Comparison of ENCODE assay signal across 1 cellular context in genomic region chr17:74245818-74246204, GRCh38.
TF ChIP-seq lines count a peak whose summit lies in the region.

No MANE protein-coding gene starts in this region.

TF ChIP-seq in HepG2, 621 proteins besides CTCF, POLR2A, EP300 and RAD21:
- TF ChIP-seq ZSCAN22 (CRISPR knock-in tag; IDR thresholded peaks at IDR 0.05) (no peak), SMAD3 (CRISPR knock-in tag; IDR thresholded peaks at IDR 0.05) (no peak), ZNF281 (CRISPR knock-in tag; IDR thresholded peaks at IDR 0.05; ENCODE audit: borderline replicate concordance) (no peak), ZNF792 (CRISPR knock-in tag; IDR thresholded peaks at IDR 0.05) (no peak), EEA1 (CRISPR knock-in tag; IDR thresholded peaks at IDR 0.05; ENCODE audit: borderline replicate concordance) (no peak), ZNF484 (CRISPR knock-in tag; IDR thresholded peaks at IDR 0.05; ENCODE audit: borderline replicate concordance, low read depth) (no peak), ARNTL (CRISPR knock-in tag; IDR thresholded peaks at IDR 0.05) (no peak), ZNF562 (CRISPR knock-in tag; IDR thresholded peaks at IDR 0.05; ENCODE audit: borderline replicate concordance) (no peak), ZMYM2 (CRISPR knock-in tag; IDR thresholded peaks at IDR 0.05) (no peak), ZNF468 (CRISPR knock-in tag; IDR thresholded peaks at IDR 0.05) (no peak), ZNF230 (CRISPR knock-in tag; IDR thresholded peaks at IDR 0.05) (no peak), MBD4 (IDR thresholded peaks at IDR 0.05; ENCODE audit: borderline replicate concordance, low read length) (no peak), ZFAT (CRISPR knock-in tag; conservative IDR thresholded peaks at IDR 0.05) (no peak), ZNF382 (CRISPR knock-in tag; IDR thresholded peaks at IDR 0.05; ENCODE audit: borderline replicate concordance) (no peak), PATZ1 (CRISPR knock-in tag; IDR thresholded peaks at IDR 0.05) (no peak), KDM5A (IDR thresholded peaks at IDR 0.05; ENCODE audit: borderline replicate concordance, low read length) (no peak)
- TF ChIP-seq, protein P1, sequence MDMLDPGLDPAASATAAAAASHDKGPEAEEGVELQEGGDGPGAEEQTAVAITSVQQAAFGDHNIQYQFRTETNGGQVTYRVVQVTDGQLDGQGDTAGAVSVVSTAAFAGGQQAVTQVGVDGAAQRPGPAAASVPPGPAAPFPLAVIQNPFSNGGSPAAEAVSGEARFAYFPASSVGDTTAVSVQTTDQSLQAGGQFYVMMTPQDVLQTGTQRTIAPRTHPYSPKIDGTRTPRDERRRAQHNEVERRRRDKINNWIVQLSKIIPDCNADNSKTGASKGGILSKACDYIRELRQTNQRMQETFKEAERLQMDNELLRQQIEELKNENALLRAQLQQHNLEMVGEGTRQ (IDR thresholded peaks at IDR 0.05; ENCODE audit: low read depth, low read length): no peak
- TF ChIP-seq, protein P1 (CRISPR knock-in tag; IDR thresholded peaks at IDR 0.05; ENCODE audit: borderline replicate concordance): no peak
- TF ChIP-seq, protein P2, sequence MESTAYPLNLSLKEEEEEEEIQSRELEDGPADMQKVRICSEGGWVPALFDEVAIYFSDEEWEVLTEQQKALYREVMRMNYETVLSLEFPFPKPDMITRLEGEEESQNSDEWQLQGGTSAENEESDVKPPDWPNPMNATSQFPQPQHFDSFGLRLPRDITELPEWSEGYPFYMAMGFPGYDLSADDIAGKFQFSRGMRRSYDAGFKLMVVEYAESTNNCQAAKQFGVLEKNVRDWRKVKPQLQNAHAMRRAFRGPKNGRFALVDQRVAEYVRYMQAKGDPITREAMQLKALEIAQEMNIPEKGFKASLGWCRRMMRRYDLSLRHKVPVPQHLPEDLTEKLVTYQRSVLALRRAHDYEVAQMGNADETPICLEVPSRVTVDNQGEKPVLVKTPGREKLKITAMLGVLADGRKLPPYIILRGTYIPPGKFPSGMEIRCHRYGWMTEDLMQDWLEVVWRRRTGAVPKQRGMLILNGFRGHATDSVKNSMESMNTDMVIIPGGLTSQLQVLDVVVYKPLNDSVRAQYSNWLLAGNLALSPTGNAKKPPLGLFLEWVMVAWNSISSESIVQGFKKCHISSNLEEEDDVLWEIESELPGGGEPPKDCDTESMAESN (CRISPR knock-in tag; conservative IDR thresholded peaks at IDR 0.05): no peak
- TF ChIP-seq, protein P3, sequence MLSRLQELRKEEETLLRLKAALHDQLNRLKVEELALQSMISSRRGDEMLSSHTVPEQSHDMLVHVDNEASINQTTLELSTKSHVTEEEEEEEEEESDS (CRISPR knock-in tag; IDR thresholded peaks at IDR 0.05; ENCODE audit: borderline replicate concordance): no peak
